ENCODE assay signal across 15 cellular contexts in genomic region chr7:104124893-104125292, GRCh38.
A peak's percentile ranks its signal among the peaks of the same experiment; 100 is the strongest.
DNase-seq lines count a peak whose midpoint lies in the region; ATAC-seq and TF ChIP-seq lines count a peak whose summit lies in the region.
"Had no signal": no experiment of that assay in that cellular context is flagged by ENCODE, and none has a peak within 500 bp of the region (broad histone marks: within the 10 kb centered on the region; RNA-seq: fewer than 3 reads in every experiment).

No MANE protein-coding gene starts in this region.

- no peak overlapping the region for H3K4me2 ChIP-seq in trophoblast cell (ENCODE audit: low read length)

- H3K4me3 Mint-ChIP-seq in Caco-2 (ENCODE audit: unreplicated experiment) (no peak overlapping the region), CD14-positive monocyte (no peak overlapping the region)
- H3K4me3 Mint-ChIP-seq: CD8-positive, alpha-beta T cell; H9 had no signal

- no peak overlapping the region for H2BK12ac ChIP-seq in trophoblast cell (ENCODE audit: low read length)

- no peak overlapping the region for H3K18ac ChIP-seq in trophoblast cell (ENCODE audit: low read length)

- H3K9ac ChIP-seq in trophoblast cell (ENCODE audit: low read length): no peak overlapping the region

- H3K27me3 Mint-ChIP-seq in Caco-2 (ENCODE audit: insufficient read depth, unreplicated experiment): no peaks in the 10 kb centered on the region
- peaks cover 0 to 2% (median 0%) of the 10 kb centered on the region in 3 donors for H3K27me3 Mint-ChIP-seq in CD14-positive monocyte (ENCODE audit: low read depth in 3 of 3)

- peak overlapping the region; percentile 27 for H2BK5ac ChIP-seq in trophoblast cell (ENCODE audit: low read depth, low read length, poor library complexity)

- H3K4me1 Mint-ChIP-seq in Caco-2 (ENCODE audit: low read depth, unreplicated experiment): peaks cover 21% of the 10 kb centered on the region
- no peaks in the 10 kb centered on the region for H3K4me1 Mint-ChIP-seq in CD14-positive monocyte

- CTCF ChIA-PET in Caco-2 (lab: Charles Lee): interaction anchor here (0.6 kb wide), 1 partner anchor 26 kb away, joined by 3 read pairs; no protein-coding TSS in a partner anchor

- H3K14ac ChIP-seq in trophoblast cell (ENCODE audit: low read length): no peak overlapping the region

- H2AFZ ChIP-seq in trophoblast cell (ENCODE audit: insufficient read depth, low read length, poor library complexity): no peak overlapping the region

- H3K9me3 Mint-ChIP-seq in Caco-2 (ENCODE audit: unreplicated experiment): no peaks in the 10 kb centered on the region
- H3K9me3 Mint-ChIP-seq in CD14-positive monocyte: peaks cover 0 to 2% (median 0%) of the 10 kb centered on the region in 7 donors
- H3K9me3 Mint-ChIP-seq: H9 had no signal

- H3K27ac Mint-ChIP-seq in Caco-2 (ENCODE audit: unreplicated experiment) (peak overlapping the region; percentile 33), CD14-positive monocyte (peak overlapping the region in 2 of 7 donors; percentile 39 to 59)
- H3K27ac Mint-ChIP-seq: CD8-positive, alpha-beta T cell; H9 had no signal

- POLR2A ChIA-PET in Caco-2 (lab: Charles Lee): no interaction called here

- DNase-seq in Caco-2 (no peak), M059J (ENCODE audit: low read depth) (peak; percentile 5), SK-N-DZ (ENCODE audit: low spot score) (peak; percentile 34), trophoblast cell (no peak), NAMALWA (ENCODE audit: low spot score) (no peak), CD14-positive monocyte (ENCODE audit: low spot score) (no peak)
- DNase-seq: ACHN; CD8-positive, alpha-beta T cell; DMS153; DMS79; GF-D8; H9; KG1 had no signal

- H4K91ac ChIP-seq in trophoblast cell (ENCODE audit: low read depth, low read length): peak overlapping the region; percentile 7

- no TSS peak for BruUV-seq in Caco-2 (replicated peaks; lab: Mats Ljungman, UMichigan)

- H3K27ac ChIP-seq in trophoblast cell (ENCODE audit: low read depth, low read length): peak overlapping the region; percentile 36

- no peaks in the 10 kb centered on the region for H3K79me2 ChIP-seq in trophoblast cell (ENCODE audit: control insufficient read depth, insufficient read depth, low read length, poor library complexity)

- intact Hi-C loops in Caco-2 (cut with micrococcal nuclease; ENCODE audit: unreplicated experiment): no loop called here
- intact Hi-C loops in CD14-positive monocyte (cut with micrococcal nuclease): no loop called here

- ATAC-seq in GM21576 (IDR thresholded peaks at IDR 0.05; ENCODE audit: unreplicated experiment): no peak
- ATAC-seq: CD8-positive, alpha-beta T cell; HepG2 had no signal

- H3K4ac ChIP-seq in trophoblast cell (ENCODE audit: low read depth, low read length): no peak overlapping the region

- no peak overlapping the region for H4K8ac ChIP-seq in trophoblast cell (ENCODE audit: low read depth, low read length)

- WGBS in trophoblast cell (ENCODE audit: extremely low coverage, insufficient coverage, insufficient read length): no CpG with 5 or more reads among the region's 3 CpGs

- TF ChIP-seq CTCF in Caco-2 (IDR thresholded peaks at IDR 0.05; ENCODE audit: insufficient read depth in 1 of 2, low read depth in 1 of 2, low read length in 1 of 2, severe bottlenecking in 1 of 2, unreplicated experiment in 1 of 2) (no peak), CD14-positive monocyte (IDR thresholded peaks at IDR 0.05) (no peak)

- H2AK5ac ChIP-seq in trophoblast cell (ENCODE audit: low read length): no peak overlapping the region

- peaks cover 12% of the 10 kb centered on the region for H3K36me3 Mint-ChIP-seq in Caco-2 (ENCODE audit: insufficient read depth, unreplicated experiment)
- peaks cover 31 to 33% of the 10 kb centered on the region in 2 donors for H3K36me3 Mint-ChIP-seq in CD14-positive monocyte

- no peak overlapping the region for H3K23ac ChIP-seq in trophoblast cell (ENCODE audit: low read length)

- H3K36me3 ChIP-seq in Caco-2 (ENCODE audit: control insufficient read depth, insufficient read depth, low read length): no peaks in the 10 kb centered on the region
- no peaks in the 10 kb centered on the region for H3K36me3 ChIP-seq in trophoblast cell (ENCODE audit: control insufficient read depth in 1 of 2, insufficient read depth in 2 of 2, low read length in 2 of 2)

- no peak overlapping the region for H4K12ac ChIP-seq in trophoblast cell (ENCODE audit: low read depth, low read length)

- no peak overlapping the region for H2BK120ac ChIP-seq in trophoblast cell (ENCODE audit: insufficient read depth, low read length, poor library complexity)

- no peaks in the 10 kb centered on the region for H3K79me1 ChIP-seq in trophoblast cell (ENCODE audit: low read length)

- H3K4me3 ChIP-seq in Caco-2 (ENCODE audit: low read depth, low read length): no peak overlapping the region
- H3K4me3 ChIP-seq in trophoblast cell (ENCODE audit: low read depth, low read length): no peak overlapping the region

- H3K4me1 ChIP-seq in Caco-2 (peaks cover 20% of the 10 kb centered on the region), trophoblast cell (ENCODE audit: control insufficient read depth in 1 of 2, insufficient read depth in 2 of 2, low read length in 2 of 2) (peaks cover 0 to 9% of the 10 kb centered on the region in 2 experiments)

- no peaks in the 10 kb centered on the region for H3K9me3 ChIP-seq in Caco-2
- no peaks in the 10 kb centered on the region for H3K9me3 ChIP-seq in trophoblast cell (ENCODE audit: insufficient read depth, low read depth, low read length)

- H3K27me3 ChIP-seq in Caco-2 (replicated peaks; ENCODE audit: control insufficient read depth, insufficient read depth, low read length) (no peaks in the 10 kb centered on the region), trophoblast cell (ENCODE audit: insufficient read depth, low read length) (no peaks in the 10 kb centered on the region)

Comparison
In these comparisons a context has a peak if more than half of its experiments do, and no peak if none do; other contexts are left out.
1. DNase-seq: peak in M059J (single experiment) and SK-N-DZ (single experiment); none in Caco-2 (0 of 2), trophoblast cell (0 of 2), NAMALWA (single experiment) and CD14-positive monocyte (single experiment).